ENCODE assay signal across 1 cellular context in genomic region chr16:49837673-49838360, GRCh38.
TF ChIP-seq lines count a peak whose summit lies in the region.

No MANE protein-coding gene starts in this region.

TF ChIP-seq in SK-N-SH, 30 proteins besides CTCF, POLR2A, EP300 and RAD21 (continued from another document):
- TF ChIP-seq REST (IDR thresholded peaks at IDR 0.05; ENCODE audit: low read depth, low read length): no peak
- TF ChIP-seq USF1 (IDR thresholded peaks at IDR 0.05; ENCODE audit: borderline replicate concordance, low read depth): no peak
